ENCODE assay signal across 18 cellular contexts in genomic region chr9:87354176-87354575, GRCh38.
DNase-seq lines count a peak whose midpoint lies in the region; ATAC-seq, FAIRE-seq and TF ChIP-seq lines count a peak whose summit lies in the region.
"Had no signal": no experiment of that assay in that cellular context is flagged by ENCODE, and none has a peak within 500 bp of the region (broad histone marks: within the 10 kb centered on the region; RNA-seq: fewer than 3 reads in every experiment).

No MANE protein-coding gene starts in this region.

- H3K4me3 Mint-ChIP-seq in H9 (no peak overlapping the region), mesothelial cell of epicardium (no peak overlapping the region)
- H3K4me3 Mint-ChIP-seq in CD4-positive, alpha-beta T cell = no peak overlapping the region
- no peak overlapping the region for H3K4me3 Mint-ChIP-seq in naive thymus-derived CD8-positive, alpha-beta T cell
- H3K4me3 Mint-ChIP-seq: CD4-positive, alpha-beta memory T cell; HFFc6 had no signal

- no CpG with 5 or more reads among the region's 1 CpG for WGBS in H9 (ENCODE audit: extremely low coverage, insufficient read length, low lambda C conversion rate)
- WGBS in H1 (ENCODE audit: extremely low coverage in 1 of 2, insufficient coverage in 1 of 2, insufficient read length in 1 of 2, insufficient replicate concordance in 2 of 2, low coverage in 1 of 2, low lambda C conversion rate in 2 of 2, missing lambda C conversion rate in 1 of 2), 2 experiments = 81% methylated on average over 1 of the region's 1 CpG; no CpG with 5 or more reads in 1 of the 2 experiments

- peaks cover 0 to 4% (median 3%) of the 10 kb centered on the region in 3 experiments; a peak in 2 of 7 replicates for H3K36me3 Mint-ChIP-seq in H9 (ENCODE audit: insufficient read depth in 1 of 3, low read depth in 3 of 3)
- H3K36me3 Mint-ChIP-seq in mesothelial cell of epicardium = no peaks in the 10 kb centered on the region
- H3K36me3 Mint-ChIP-seq in CD4-positive, alpha-beta T cell (ENCODE audit: low read depth) = no peaks in the 10 kb centered on the region
- H3K36me3 Mint-ChIP-seq in naive thymus-derived CD8-positive, alpha-beta T cell = peaks cover 0 to 1% (median 0%) of the 10 kb centered on the region in 3 donors
- H3K36me3 Mint-ChIP-seq: CD4-positive, alpha-beta memory T cell had no signal

- H3K4me3 ChIP-seq in H1 (ENCODE audit: extremely low read depth in 1 of 4, insufficient read depth in 2 of 4, low read depth in 3 of 4, low read length in 4 of 4) = no peak overlapping the region
- no peak overlapping the region for H3K4me3 ChIP-seq in gastrocnemius medialis

- no peak for DNase-seq in H9
- DNase-seq in H1 (ENCODE audit: low read depth in 1 of 2, low spot score in 2 of 2) = no peak
- DNase-seq in mesothelial cell of epicardium (ENCODE audit: low spot score in 2 of 2, unreplicated experiment in 2 of 2) = no peak
- DNase-seq in gastrocnemius medialis = no peak
- DNase-seq in DMS153 treated with DMSO at 0.1 percent for 48 hours (lab: John Stamatoyannopoulos, UW; ENCODE audit: unreplicated experiment) = no peak
- DNase-seq in CD4-positive, alpha-beta T cell = no peak
- no peak for DNase-seq in naive thymus-derived CD8-positive, alpha-beta T cell
- DNase-seq: AML-193; CD4-positive, alpha-beta memory T cell; DMS153; DMS79 treated with DMSO at 0.1 percent for 48 hours; HCEC 1CT; HFFc6; Kasumi-1; KG1 had no signal

- H4K8ac ChIP-seq in H9 (replicated peaks; ENCODE audit: insufficient read length, low read depth, low read length) (no peak overlapping the region), H1 (ENCODE audit: extremely low read depth, insufficient read depth, low read length) (no peak overlapping the region)

- H4K91ac ChIP-seq in H9 (ENCODE audit: insufficient read length, low read depth, low read length) = no peak overlapping the region
- H4K91ac ChIP-seq in H1 (replicated peaks; ENCODE audit: insufficient read length, low read length) = no peak overlapping the region

- intact Hi-C loops in gastrocnemius medialis (cut with DNase I; ENCODE audit: low total_unique reads) = no loop called here
- intact Hi-C loops in CD4-positive, alpha-beta T cell (cut with DNase I, micrococcal nuclease) = no loop called here

- H3K23ac ChIP-seq in H9 (ENCODE audit: insufficient read length, low read depth, low read length) (no peak overlapping the region), H1 (ENCODE audit: insufficient read length) (no peak overlapping the region)

- H3K9me3 ChIP-seq in H9 (ENCODE audit: control insufficient read depth, low read depth, low read length) (no peaks in the 10 kb centered on the region), H1 (ENCODE audit: insufficient read depth in 2 of 2, low read depth in 1 of 2, low read length in 1 of 2) (no peaks in the 10 kb centered on the region), gastrocnemius medialis (peaks cover 0 to 4% (median 0%) of the 10 kb centered on the region in 3 donors)
- no peaks in the 10 kb centered on the region for H3K9me3 ChIP-seq in CD4-positive, alpha-beta T cell (ENCODE audit: control insufficient read depth, low read length)

- TF ChIP-seq RAD21 in H1 (IDR thresholded peaks at IDR 0.05 in 1 of 2, conservative IDR thresholded peaks at IDR 0.05 in 1 of 2; ENCODE audit: low read depth in 2 of 2, low read length in 2 of 2) = no peak

- H3K18ac ChIP-seq in H9 (ENCODE audit: insufficient read length, low read depth, low read length) (no peak overlapping the region), H1 (ENCODE audit: extremely low read depth, low read length) (no peak overlapping the region)

- H2BK15ac ChIP-seq in H9 (ENCODE audit: low read depth, low read length) (no peak overlapping the region), H1 (ENCODE audit: low read length) (no peak overlapping the region)

- H3K27ac Mint-ChIP-seq in H9 (0 out of 7 replicates have a peak overlapping the region, but pooled peaks of 1 of the 3 experiments have one; percentile 32), mesothelial cell of epicardium (peak overlapping the region; percentile 82)
- no peak overlapping the region for H3K27ac Mint-ChIP-seq in CD4-positive, alpha-beta T cell
- no peak overlapping the region for H3K27ac Mint-ChIP-seq in naive thymus-derived CD8-positive, alpha-beta T cell
- H3K27ac Mint-ChIP-seq: CD4-positive, alpha-beta memory T cell; HFFc6 had no signal

- no peak overlapping the region for H2BK12ac ChIP-seq in H9 (ENCODE audit: insufficient read length, low read depth, low read length)
- H2BK12ac ChIP-seq in H1 (ENCODE audit: low read depth, low read length) = no peak overlapping the region

- no peaks in the 10 kb centered on the region for H3K79me1 ChIP-seq in H9 (ENCODE audit: insufficient read depth, low read depth, low read length, poor library complexity, severe bottlenecking)
- H3K79me1 ChIP-seq in H1 (ENCODE audit: low read depth, low read length) = no peaks in the 10 kb centered on the region

- TF ChIP-seq CTCF in H9 (conservative IDR thresholded peaks at IDR 0.05) (no peak), H1 (IDR thresholded peaks at IDR 0.05; ENCODE audit: control extremely low read depth in 1 of 3, insufficient read depth in 1 of 3, low read depth in 1 of 3, low read length in 3 of 3) (no peak), mesothelial cell of epicardium (IDR thresholded peaks at IDR 0.05; ENCODE audit: unreplicated experiment) (no peak), gastrocnemius medialis (IDR thresholded peaks at IDR 0.05 in 4 of 5, conservative IDR thresholded peaks at IDR 0.05 in 1 of 5) (no peak)
- no peak for TF ChIP-seq CTCF in CD4-positive, alpha-beta T cell (IDR thresholded peaks at IDR 0.05)

- no peak overlapping the region for H2BK5ac ChIP-seq in H9 (ENCODE audit: insufficient read length, low read length)
- H2BK5ac ChIP-seq in H1 (ENCODE audit: low read depth, low read length) = no peak overlapping the region

- no peak for TF ChIP-seq EP300 in H1 (IDR thresholded peaks at IDR 0.05; ENCODE audit: borderline replicate concordance in 1 of 2, low read depth in 2 of 2, low read length in 2 of 2)

- H4K5ac ChIP-seq in H9 (ENCODE audit: insufficient read length, low read depth, low read length) = no peak overlapping the region
- H4K5ac ChIP-seq in H1 (ENCODE audit: insufficient read length, low read depth, low read length) = no peak overlapping the region

- no peaks in the 10 kb centered on the region for H3K23me2 ChIP-seq in H9 (ENCODE audit: insufficient read length, low read depth, low read length, poor library complexity, severe bottlenecking)
- no peaks in the 10 kb centered on the region for H3K23me2 ChIP-seq in H1 (ENCODE audit: low read depth, low read length)

- H3K36me3 ChIP-seq in H1 (ENCODE audit: control insufficient read depth in 2 of 4, insufficient read depth in 4 of 4, low read length in 3 of 4) (no peaks in the 10 kb centered on the region), gastrocnemius medialis (no peaks in the 10 kb centered on the region)

- in situ Hi-C loops in gastrocnemius medialis (cut with MboI; ENCODE audit: low sequenced_read_pairs in 4 of 4) = no loop called here

- no peaks in the 10 kb centered on the region for H3K27me3 Mint-ChIP-seq in H9 (ENCODE audit: low read depth)
- H3K27me3 Mint-ChIP-seq in mesothelial cell of epicardium (ENCODE audit: low read depth) = no peaks in the 10 kb centered on the region
- H3K27me3 Mint-ChIP-seq in CD4-positive, alpha-beta T cell = peaks cover 18% of the 10 kb centered on the region
- H3K27me3 Mint-ChIP-seq in naive thymus-derived CD8-positive, alpha-beta T cell = peaks cover 2 to 14% (median 7%) of the 10 kb centered on the region in 5 donors

- H3K4me1 ChIP-seq in H9 (ENCODE audit: insufficient read depth, low read length) (peaks cover 3% of the 10 kb centered on the region; the same call in 1 of the 2 replicates), H1 (replicated peaks in 1 of 4; ENCODE audit: control insufficient read depth in 3 of 4, insufficient read depth in 4 of 4, low read length in 3 of 4) (peaks cover 0 to 3% (median 1%) of the 10 kb centered on the region in 4 experiments; a peak in 3 of 7 replicates), gastrocnemius medialis (no peaks in the 10 kb centered on the region)

- H3T11ph ChIP-seq in H9 (ENCODE audit: low read length) = no peak overlapping the region

- H3K4me2 ChIP-seq in H9 (ENCODE audit: insufficient read depth, insufficient read length, low read length) = no peak overlapping the region
- H3K4me2 ChIP-seq in H1 (ENCODE audit: insufficient read depth in 1 of 2, low read depth in 2 of 2, low read length in 2 of 2) = no peak overlapping the region

- H2AK5ac ChIP-seq in H9 (ENCODE audit: insufficient read length, low read length) (no peak overlapping the region), H1 (ENCODE audit: low read depth, low read length) (no peak overlapping the region)

- H3K27ac ChIP-seq in H9 (ENCODE audit: insufficient read length, low read depth, low read length) (no peak overlapping the region), H1 (ENCODE audit: low read depth, low read length) (no peak overlapping the region), gastrocnemius medialis (no peak overlapping the region)
- no peak overlapping the region for H3K27ac ChIP-seq in CD4-positive, alpha-beta T cell (ENCODE audit: low read depth, low read length)
- H3K27ac ChIP-seq: C4-2B had no signal

- no peak overlapping the region for H3K56ac ChIP-seq in H9 (ENCODE audit: insufficient read length, low read depth, low read length)
- H3K56ac ChIP-seq in H1 (replicated peaks; ENCODE audit: insufficient read length, low read depth, low read length) = no peak overlapping the region

- no peak overlapping the region for H3K4ac ChIP-seq in H9 (ENCODE audit: low read depth, low read length)
- H3K4ac ChIP-seq in H1 (replicated peaks; ENCODE audit: insufficient read length, low read depth, low read length) = no peak overlapping the region

- H3K9me3 Mint-ChIP-seq in H9 = peaks cover 8 to 9% of the 10 kb centered on the region in 2 experiments
- peaks cover 8% of the 10 kb centered on the region for H3K9me3 Mint-ChIP-seq in mesothelial cell of epicardium
- peaks cover 2% of the 10 kb centered on the region for H3K9me3 Mint-ChIP-seq in CD4-positive, alpha-beta T cell
- peaks cover 0 to 6% (median under 1%) of the 10 kb centered on the region in 9 donors for H3K9me3 Mint-ChIP-seq in naive thymus-derived CD8-positive, alpha-beta T cell
- H3K9me3 Mint-ChIP-seq: HFFc6 had no signal

- H3K79me2 ChIP-seq in H9 (ENCODE audit: insufficient read depth, low read length) (no peaks in the 10 kb centered on the region), H1 (ENCODE audit: control insufficient read depth in 1 of 2, insufficient read depth in 2 of 2, low read length in 2 of 2) (no peaks in the 10 kb centered on the region)

- H2BK20ac ChIP-seq in H9 (ENCODE audit: low read depth, low read length, poor library complexity, severe bottlenecking) (no peak overlapping the region), H1 (ENCODE audit: low read length) (no peak overlapping the region)

- POLR2A ChIA-PET in H1 (lab: Charles Lee; ENCODE audit: partially characterized antibody) = interaction anchor here (1.5 kb wide), 1 partner anchor 22 kb away, joined by 3 read pairs; no protein-coding TSS in a partner anchor
- POLR2A ChIA-PET in CD4-positive, alpha-beta T cell (lab: Charles Lee) = no interaction called here
- POLR2A ChIA-PET in naive thymus-derived CD8-positive, alpha-beta T cell (lab: Charles Lee) = no interaction called here

- no peak overlapping the region for H2AFZ ChIP-seq in H9 (ENCODE audit: low read length)
- peak overlapping the region; percentile 11; the same call in 1 of the 2 replicates for H2AFZ ChIP-seq in H1 (ENCODE audit: low read length)

- no peak for ATAC-seq in gastrocnemius medialis
- ATAC-seq in CD4-positive, alpha-beta T cell (ENCODE audit: poor library complexity) = no peak
- ATAC-seq in naive thymus-derived CD8-positive, alpha-beta T cell = no peak

- no peak overlapping the region for H2BK120ac ChIP-seq in H9 (ENCODE audit: low read depth, low read length, poor library complexity, severe bottlenecking)
- no peak overlapping the region for H2BK120ac ChIP-seq in H1 (replicated peaks; ENCODE audit: low read depth, low read length)

- H3K14ac ChIP-seq in H9 (ENCODE audit: insufficient read depth, low read length) (no peak overlapping the region), H1 (ENCODE audit: insufficient read length) (no peak overlapping the region)

- H3K9ac ChIP-seq in H9 (ENCODE audit: extremely low read depth, insufficient read length, low read length) (peak overlapping the region; percentile 2), H1 (replicated peaks in 1 of 4; ENCODE audit: extremely low read depth in 1 of 4, low read depth in 3 of 4, low read length in 3 of 4) (no peak overlapping the region)

- H4K20me1 ChIP-seq in H9 (ENCODE audit: control insufficient read depth, insufficient read depth, insufficient read length) (no peaks in the 10 kb centered on the region), H1 (replicated peaks in 1 of 2; ENCODE audit: control insufficient read depth in 1 of 2, insufficient read depth in 2 of 2, low read length in 2 of 2) (no peaks in the 10 kb centered on the region)

- H3K27me3 ChIP-seq in H9 (ENCODE audit: insufficient read depth, low read length) = no peaks in the 10 kb centered on the region
- no peaks in the 10 kb centered on the region for H3K27me3 ChIP-seq in H1 (replicated peaks in 1 of 4; ENCODE audit: control insufficient read depth in 3 of 4, extremely low read depth in 1 of 4, insufficient read depth in 3 of 4, low read length in 3 of 4)
- no peaks in the 10 kb centered on the region for H3K27me3 ChIP-seq in gastrocnemius medialis
- H3K27me3 ChIP-seq in CD4-positive, alpha-beta T cell (ENCODE audit: control insufficient read depth, insufficient read depth, low read length) = no peaks in the 10 kb centered on the region

- H3K4me1 Mint-ChIP-seq in H9 = peaks cover 5% of the 10 kb centered on the region in 2 experiments
- peaks cover 26% of the 10 kb centered on the region for H3K4me1 Mint-ChIP-seq in mesothelial cell of epicardium
- no peaks in the 10 kb centered on the region for H3K4me1 Mint-ChIP-seq in CD4-positive, alpha-beta T cell (ENCODE audit: low read depth)
- H3K4me1 Mint-ChIP-seq in naive thymus-derived CD8-positive, alpha-beta T cell = no peaks in the 10 kb centered on the region
- H3K4me1 Mint-ChIP-seq: CD4-positive, alpha-beta memory T cell had no signal

- TF ChIP-seq POLR2A in H1 (IDR thresholded peaks at IDR 0.05; ENCODE audit: control extremely low read depth in 1 of 2, low read depth in 2 of 2, low read length in 2 of 2) = no peak
- TF ChIP-seq POLR2A in gastrocnemius medialis (IDR thresholded peaks at IDR 0.05) = no peak

- CTCF ChIA-PET in H1 (lab: Charles Lee; ENCODE audit: partially characterized antibody) = no interaction called here
- CTCF ChIA-PET in CD4-positive, alpha-beta T cell (lab: Charles Lee) = no interaction called here

- FAIRE-seq in H1 (lab: Jason Lieb, UNC) = peak; percentile 80
- FAIRE-seq: A204.1, GM12891 had no signal
